24 cellular contexts compared by ENCODE assay signal in the genomic region with DNA sequence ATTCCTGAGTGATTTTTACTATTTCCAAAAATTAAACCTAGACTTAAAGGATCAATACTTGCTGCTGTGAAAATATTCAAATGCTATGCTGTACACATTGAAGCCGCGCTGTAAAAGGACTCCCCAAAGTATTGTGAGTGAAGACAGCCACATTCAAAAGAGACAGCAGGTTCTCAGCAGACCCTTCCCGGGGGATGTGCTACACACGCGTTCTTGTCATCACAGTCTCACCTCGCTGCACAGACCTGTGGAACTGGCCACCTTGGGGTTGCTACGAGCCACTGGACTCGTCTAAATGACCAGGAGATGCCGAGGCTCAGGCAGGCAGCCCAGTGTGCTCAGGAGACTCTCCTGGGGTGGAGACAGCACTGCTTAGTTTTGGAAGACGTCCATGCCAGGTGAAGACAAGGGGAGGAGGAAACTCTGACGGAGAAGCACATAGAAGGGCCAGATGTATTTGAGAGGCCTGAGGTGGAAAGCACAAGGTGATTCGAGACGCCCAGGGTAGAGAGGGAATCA.
"Had no signal": no experiment of that assay in that cellular context is flagged by ENCODE, and none has a peak within 500 bp of the region (broad histone marks: within the 10 kb centered on the region; RNA-seq: fewer than 3 reads in every experiment).

No MANE protein-coding gene starts in this region.

- H3K27ac ChIP-seq: adrenal gland, body of pancreas, gastrocnemius medialis, heart left ventricle had no signal

- H3K4me1 ChIP-seq: adrenal gland, body of pancreas, gastrocnemius medialis, heart left ventricle had no signal

- H3K4me3 ChIP-seq: adrenal gland, body of pancreas, gastrocnemius medialis, heart left ventricle had no signal

- H3K4me1 Mint-ChIP-seq: activated CD4-positive, alpha-beta T cell treated with anti-CD3 and anti-CD28 coated beads for 36 hours; activated CD4-positive, alpha-beta T cell treated with anti-CD3 and anti-CD28 coated beads, Interleukin-2, amount 10 ng/mL, durations not matched to agents 24 days and 14 days; activated naive CD4-positive, alpha-beta T cell treated with anti-CD3 and anti-CD28 coated beads, Interleukin-2, amount 10 ng/mL, durations not matched to agents 7 days and 5 days; activated T-helper 17 cell treated with anti-CD3 and anti-CD28 coated beads, Interleukin-2, amount 50 U/mL, for 72 hours had no signal

- H3K36me3 ChIP-seq: adrenal gland, gastrocnemius medialis, heart left ventricle had no signal

- DNase-seq: activated CD4-positive, alpha-beta memory T cell treated with anti-CD3 and anti-CD28 coated beads for 36 hours; activated CD4-positive, alpha-beta T cell treated with anti-CD3 and anti-CD28 coated beads for 36 hours; activated CD4-positive, alpha-beta T cell treated with anti-CD3 and anti-CD28 coated beads, Interleukin-2, amount 10 ng/mL, durations not matched to agents 24 days and 14 days; activated CD4-positive, CD25-positive, alpha-beta regulatory T cell; activated CD4-positive, CD25-positive, alpha-beta regulatory T cell treated with anti-CD3 and anti-CD28 coated beads, Interleukin-2, amount 50 U/mL, for 72 hours; activated CD8-positive, alpha-beta T cell treated with anti-CD3 and anti-CD28 coated beads, Interleukin-2, amount 10 ng/mL, durations not matched to agents 7 days and 5 days; activated gamma-delta T cell; activated naive CD4-positive, alpha-beta T cell; activated naive CD4-positive, alpha-beta T cell treated with anti-CD3 and anti-CD28 coated beads, Interleukin-2, amount 10 ng/mL, durations not matched to agents 7 days and 5 days; activated T-cell treated with anti-CD3 and anti-CD28 coated beads, Interleukin-2, amount 50 U/mL, for 4 hours; amygdala; aorta; body of pancreas; caudate nucleus; effector CD8-positive, alpha-beta T cell; foreskin fibroblast; gastrocnemius medialis; glutamatergic neuron; T-helper 2 cell had no signal

- H3K9me3 Mint-ChIP-seq: activated CD4-positive, alpha-beta memory T cell treated with anti-CD3 and anti-CD28 coated beads for 36 hours; activated CD4-positive, alpha-beta T cell treated with anti-CD3 and anti-CD28 coated beads, Interleukin-2, amount 10 ng/mL, durations not matched to agents 24 days and 14 days; activated naive CD4-positive, alpha-beta T cell treated with anti-CD3 and anti-CD28 coated beads, Interleukin-2, amount 10 ng/mL, durations not matched to agents 7 days and 5 days; activated T-cell treated with anti-CD3 and anti-CD28 coated beads, Interleukin-2, amount 50 U/mL, for 4 hours; activated T-helper 17 cell treated with anti-CD3 and anti-CD28 coated beads, Interleukin-2, amount 50 U/mL, for 72 hours had no signal

- H3K27ac Mint-ChIP-seq: activated CD4-positive, alpha-beta memory T cell treated with anti-CD3 and anti-CD28 coated beads for 36 hours; activated CD4-positive, alpha-beta T cell treated with anti-CD3 and anti-CD28 coated beads for 36 hours; activated CD4-positive, alpha-beta T cell treated with anti-CD3 and anti-CD28 coated beads, Interleukin-2, amount 10 ng/mL, durations not matched to agents 24 days and 14 days; activated CD8-positive, alpha-beta T cell treated with anti-CD3 and anti-CD28 coated beads, Interleukin-2, amount 10 ng/mL, durations not matched to agents 7 days and 5 days; activated naive CD4-positive, alpha-beta T cell treated with anti-CD3 and anti-CD28 coated beads, Interleukin-2, amount 10 ng/mL, durations not matched to agents 7 days and 5 days; activated naive CD4-positive, alpha-beta T cell treated with anti-CD3 and anti-CD28 coated beads, Interleukin-2, amount 50 U/mL, for 72 hours; activated T-helper 17 cell treated with anti-CD3 and anti-CD28 coated beads, Interleukin-2, amount 50 U/mL, for 72 hours had no signal

- ATAC-seq: activated CD4-positive, alpha-beta T cell treated with anti-CD3 and anti-CD28 coated beads for 36 hours; activated CD8-positive, alpha-beta T cell treated with anti-CD3 and anti-CD28 coated beads, Interleukin-2, amount 10 ng/mL, durations not matched to agents 7 days and 5 days; activated naive CD4-positive, alpha-beta T cell treated with anti-CD3 and anti-CD28 coated beads, Interleukin-2, amount 50 U/mL, for 72 hours; activated T-helper 17 cell treated with anti-CD3 and anti-CD28 coated beads, Interleukin-2, amount 50 U/mL, for 72 hours; body of pancreas; esophagus mucosa; gastrocnemius medialis; heart left ventricle had no signal

- H3K36me3 Mint-ChIP-seq: activated CD4-positive, alpha-beta memory T cell treated with anti-CD3 and anti-CD28 coated beads for 36 hours; activated naive CD4-positive, alpha-beta T cell treated with anti-CD3 and anti-CD28 coated beads, Interleukin-2, amount 10 ng/mL, durations not matched to agents 7 days and 5 days; activated naive CD4-positive, alpha-beta T cell treated with anti-CD3 and anti-CD28 coated beads, Interleukin-2, amount 50 U/mL, for 72 hours had no signal

- H3K4me3 Mint-ChIP-seq: activated CD4-positive, alpha-beta memory T cell treated with anti-CD3 and anti-CD28 coated beads for 36 hours; activated CD4-positive, alpha-beta T cell treated with anti-CD3 and anti-CD28 coated beads for 36 hours; activated CD4-positive, alpha-beta T cell treated with anti-CD3 and anti-CD28 coated beads, Interleukin-2, amount 10 ng/mL, durations not matched to agents 24 days and 14 days; activated CD8-positive, alpha-beta T cell treated with anti-CD3 and anti-CD28 coated beads, Interleukin-2, amount 10 ng/mL, durations not matched to agents 7 days and 5 days; activated naive CD4-positive, alpha-beta T cell treated with anti-CD3 and anti-CD28 coated beads, Interleukin-2, amount 10 ng/mL, durations not matched to agents 7 days and 5 days; activated T-cell treated with anti-CD3 and anti-CD28 coated beads, Interleukin-2, amount 50 U/mL, for 4 hours; activated T-helper 17 cell treated with anti-CD3 and anti-CD28 coated beads, Interleukin-2, amount 50 U/mL, for 72 hours had no signal

- H3K27me3 ChIP-seq: adrenal gland, body of pancreas, gastrocnemius medialis had no signal

- H3K9me3 ChIP-seq: adrenal gland, body of pancreas, gastrocnemius medialis, heart left ventricle had no signal

- H3K27me3 Mint-ChIP-seq: activated CD4-positive, alpha-beta T cell treated with anti-CD3 and anti-CD28 coated beads, Interleukin-2, amount 10 ng/mL, durations not matched to agents 24 days and 14 days had no signal
